Comparison of ENCODE assay signal across 7 cellular contexts in genomic region chr12:58920102-58920955, GRCh38. TPM values are rescaled to one million over a fixed set of nuclear protein-coding genes. Genes with fewer than 3 reads are reported as not detected.
DNase-seq lines count a peak whose midpoint lies in the region; ATAC-seq, FAIRE-seq and TF ChIP-seq lines count a peak whose summit lies in the region.

Gene LRIG3, minus strand, starts transcription at chr12:58920504. Its CDS starts 269 bp downstream, at chr12:58920235.

- TF ChIP-seq EP300 in SK-N-SH (IDR thresholded peaks at IDR 0.05; ENCODE audit: borderline replicate concordance in 1 of 2, low read depth in 1 of 2, low read length in 1 of 2): no peak

- H2AFZ ChIP-seq in GM23248: peak within 1 kb of the TSS; percentile 90
- H2AFZ ChIP-seq in IMR-90 (replicated peaks; ENCODE audit: low read length, poor library complexity): peak within 1 kb of the TSS; percentile 94
- H2AFZ ChIP-seq in SK-N-SH (ENCODE audit: low read depth): peak within 1 kb of the TSS; percentile 87

- TF ChIP-seq POLR2A in GM12891 (IDR thresholded peaks at IDR 0.05; ENCODE audit: low read depth, low read length) (no peak), IMR-90 (IDR thresholded peaks at IDR 0.05; ENCODE audit: low read depth, low read length) (no peak)

- peak; percentile 66 for DNase-seq in GM12891 (ENCODE audit: insufficient read length, low spot score)
- DNase-seq in GM23248: peak; percentile 97
- peak; percentile 89 for DNase-seq in IMR-90
- DNase-seq in SK-N-SH: peak; percentile 65
- peak; percentile 11 to 18 for DNase-seq in stimulated activated naive CD8-positive, alpha-beta T cell treated with anti-CD3 and anti-CD28 coated beads, Interleukin-15, amount 100 ng/mL, for 72 hours

- peak; percentile 91 for FAIRE-seq in GM12891 (lab: Jason Lieb, UNC)

- peak within 1 kb of the TSS; percentile 89 for H3K14ac ChIP-seq in IMR-90 (replicated peaks; ENCODE audit: low read depth, low read length)

- H3K56ac ChIP-seq in IMR-90 (ENCODE audit: extremely low read depth, insufficient read depth, low read length): peak within 1 kb of the TSS; percentile 88

- WGBS in GM23248 (ENCODE audit: low coverage in 1 of 2, low lambda C conversion rate in 2 of 2, missing lambda C conversion rate in 2 of 2), 2 experiments: 1 to 2% methylated on average over 70 to 72 of the region's 80 CpGs
- 0% methylated on average over 39 of the region's 80 CpGs; no CpG with 5 or more reads in 1 of the 2 experiments for WGBS in IMR-90 (ENCODE audit: extremely low coverage in 2 of 2, insufficient read length in 1 of 2), 2 experiments
- 3% methylated on average over 36 of the region's 80 CpGs for WGBS in SK-N-SH (ENCODE audit: low lambda C conversion rate)
- 1% methylated on average over 80 of the region's 80 CpGs for WGBS in ectodermal cell, 2 experiments
- under 1% methylated on average over 80 of the region's 80 CpGs for WGBS in liver

- H2AK9ac ChIP-seq in IMR-90 (replicated peaks; ENCODE audit: low read depth, low read length, poor library complexity): peak within 1 kb of the TSS; percentile 90

- H3K4me1 ChIP-seq in GM23248 (ENCODE audit: insufficient read depth) (peaks cover 26% of the 10 kb centered on the region), IMR-90 (ENCODE audit: control insufficient read depth, insufficient read depth, low read length) (no peaks in the 10 kb centered on the region; the same call in none of the 2 replicates), SK-N-SH (ENCODE audit: control insufficient read depth in 1 of 2, insufficient read depth in 2 of 2, low read depth in 1 of 2, low read length in 1 of 2) (peaks cover 0 to 7% of the 10 kb centered on the region in 2 experiments; a peak in 1 of 4 replicates), ectodermal cell (ENCODE audit: control insufficient read depth, insufficient read depth, low read length) (peaks cover 4% of the 10 kb centered on the region), liver (ENCODE audit: control insufficient read depth in 4 of 4, insufficient read depth in 4 of 4, low read length in 3 of 4) (peaks cover 2 to 29% (median 22%) of the 10 kb centered on the region in 4 donors)

- POLR2A ChIA-PET in IMR-90 (lab: Charles Lee; ENCODE audit: unreplicated experiment) (interaction anchor here (0.9 kb wide), 1 partner anchor 120 kb away, joined by 4 read pairs; no protein-coding TSS in a partner anchor), SK-N-SH (lab: Yijun Ruan, JAX) (no interaction called here)

- ATAC-seq in IMR-90 (ENCODE audit: low read depth): peak; percentile 82
- peak; percentile 80 for ATAC-seq in stimulated activated naive CD8-positive, alpha-beta T cell treated with anti-CD3 and anti-CD28 coated beads, Interleukin-15, amount 100 ng/mL, for 72 hours

- H3K9ac ChIP-seq in GM23248: peak within 1 kb of the TSS; percentile 84
- peak within 1 kb of the TSS; percentile 93 for H3K9ac ChIP-seq in IMR-90 (ENCODE audit: low read depth, low read length)
- H3K9ac ChIP-seq in SK-N-SH: no peak within 1 kb of the TSS
- peak within 1 kb of the TSS; percentile 79 to 92 for H3K9ac ChIP-seq in liver (ENCODE audit: low read depth in 1 of 2, low read length in 2 of 2)

- H3K9me2 ChIP-seq in GM23248 (ENCODE audit: insufficient read depth) (no peaks in the 10 kb centered on the region), SK-N-SH (no peaks in the 10 kb centered on the region)

- TF ChIP-seq RAD21 in IMR-90 (IDR thresholded peaks at IDR 0.05; ENCODE audit: low read length) (no peak), SK-N-SH (IDR thresholded peaks at IDR 0.05; ENCODE audit: low read length) (no peak), liver (IDR thresholded peaks at IDR 0.05) (peak in 1 of 2 donors; percentile 54)

- peak within 1 kb of the TSS; percentile 84 for H4K91ac ChIP-seq in IMR-90 (ENCODE audit: insufficient read depth, low read depth, low read length)

- H3K79me2 ChIP-seq in GM23248 (ENCODE audit: insufficient read depth) (peaks cover 46% of the 10 kb centered on the region), SK-N-SH (ENCODE audit: insufficient read depth) (no peaks in the 10 kb centered on the region)

- peak within 1 kb of the TSS; percentile 97 for H3K23ac ChIP-seq in IMR-90 (ENCODE audit: low read depth, low read length)

- 0 out of 2 replicates have a peak, but pooled peaks have one; percentile 1 for TF ChIP-seq CTCF in IMR-90 (conservative IDR thresholded peaks at IDR 0.05; ENCODE audit: low read depth, low read length)
- no peak for TF ChIP-seq CTCF in SK-N-SH (IDR thresholded peaks at IDR 0.05)
- peak; percentile 1 for TF ChIP-seq CTCF in liver (IDR thresholded peaks at IDR 0.05; ENCODE audit: low read depth, low read length, missing input control)

- H3K18ac ChIP-seq in IMR-90 (ENCODE audit: low read depth, low read length): peak within 1 kb of the TSS; percentile 76

- peaks cover 33% of the 10 kb centered on the region; the same call in 1 of the 2 replicates for H3F3A ChIP-seq in GM23248 (ENCODE audit: insufficient read depth)
- no peaks in the 10 kb centered on the region for H3F3A ChIP-seq in SK-N-SH (replicated peaks; ENCODE audit: insufficient read depth)

- peak within 1 kb of the TSS; percentile 2 to 77 for H4K8ac ChIP-seq in IMR-90 (ENCODE audit: low read depth in 2 of 2, low read length in 2 of 2)

- H3K27ac ChIP-seq in GM23248 (peak within 1 kb of the TSS; percentile 81), IMR-90 (ENCODE audit: insufficient read depth, low read length) (peak within 1 kb of the TSS; percentile 98), SK-N-SH (ENCODE audit: low read depth in 2 of 2, low read length in 1 of 2) (no peak within 1 kb of the TSS), ectodermal cell (ENCODE audit: insufficient read depth, low read depth, low read length, poor library complexity, severe bottlenecking) (peak within 1 kb of the TSS; percentile 80), liver (ENCODE audit: low read depth in 1 of 2, low read length in 2 of 2) (peak within 1 kb of the TSS; percentile 92 to 95)

- peak within 1 kb of the TSS; percentile 91 for H3K4ac ChIP-seq in IMR-90 (ENCODE audit: low read depth, low read length)

- H3K4me1 Mint-ChIP-seq in stimulated activated naive CD8-positive, alpha-beta T cell treated with anti-CD3 and anti-CD28 coated beads, Interleukin-15, amount 100 ng/mL, for 72 hours: peaks cover 11% of the 10 kb centered on the region

- H2BK15ac ChIP-seq in IMR-90 (ENCODE audit: low read depth, low read length): peak within 1 kb of the TSS; percentile 54; the same call in 1 of the 3 replicates

- peaks cover 6 to 7% of the 10 kb centered on the region in 2 donors for H3K9me3 Mint-ChIP-seq in stimulated activated naive CD8-positive, alpha-beta T cell treated with anti-CD3 and anti-CD28 coated beads, Interleukin-15, amount 100 ng/mL, for 72 hours

- H2BK5ac ChIP-seq in IMR-90 (ENCODE audit: low read depth, low read length, poor library complexity, severe bottlenecking): peak within 1 kb of the TSS; percentile 95

- no peaks in the 10 kb centered on the region for H3K27me3 ChIP-seq in GM23248 (replicated peaks; ENCODE audit: insufficient read depth)
- H3K27me3 ChIP-seq in IMR-90 (ENCODE audit: control insufficient read depth, insufficient read depth, low read length): no peaks in the 10 kb centered on the region
- peaks cover 34% of the 10 kb centered on the region for H3K27me3 ChIP-seq in SK-N-SH (ENCODE audit: insufficient read depth)
- H3K27me3 ChIP-seq in ectodermal cell (ENCODE audit: control insufficient read depth, insufficient read depth, low read length, poor library complexity, severe bottlenecking): no peaks in the 10 kb centered on the region
- H3K27me3 ChIP-seq in liver (ENCODE audit: control insufficient read depth in 4 of 4, insufficient read depth in 4 of 4, low read length in 3 of 4): no peaks in the 10 kb centered on the region

- H3K27ac Mint-ChIP-seq in stimulated activated naive CD8-positive, alpha-beta T cell treated with anti-CD3 and anti-CD28 coated beads, Interleukin-15, amount 100 ng/mL, for 72 hours: no peak within 1 kb of the TSS

- H3K4me3 ChIP-seq in GM23248 (peak within 1 kb of the TSS; percentile 95), IMR-90 (ENCODE audit: insufficient read depth, low read depth, low read length) (peak within 1 kb of the TSS; percentile 80), SK-N-SH (ENCODE audit: low read depth in 2 of 2, low read length in 1 of 2) (peak within 1 kb of the TSS; percentile 50 to 65), ectodermal cell (ENCODE audit: insufficient read depth, low read depth, low read length) (peak within 1 kb of the TSS; percentile 86), liver (ENCODE audit: low read depth in 1 of 3, low read length in 3 of 3) (peak within 1 kb of the TSS; percentile 74 to 92 (median 87))

- peak within 1 kb of the TSS; percentile 24 for H2AK5ac ChIP-seq in IMR-90 (ENCODE audit: low read depth, low read length)

- no peaks in the 10 kb centered on the region for H4K20me1 ChIP-seq in GM23248 (ENCODE audit: insufficient read depth)
- H4K20me1 ChIP-seq in IMR-90 (ENCODE audit: insufficient read depth, low read length): no peaks in the 10 kb centered on the region
- H4K20me1 ChIP-seq in SK-N-SH (ENCODE audit: insufficient read depth): no peaks in the 10 kb centered on the region

- H3K4me2 ChIP-seq in GM23248 (ENCODE audit: unreplicated experiment): peak within 1 kb of the TSS; percentile 94
- H3K4me2 ChIP-seq in IMR-90 (ENCODE audit: low read depth, low read length): peak within 1 kb of the TSS; percentile 97
- peak within 1 kb of the TSS; percentile 92 for H3K4me2 ChIP-seq in SK-N-SH

- H3K4me3 Mint-ChIP-seq in stimulated activated naive CD8-positive, alpha-beta T cell treated with anti-CD3 and anti-CD28 coated beads, Interleukin-15, amount 100 ng/mL, for 72 hours: peak within 1 kb of the TSS; percentile 69 to 82

- CTCF ChIA-PET in IMR-90 (lab: Yijun Ruan, JAX) (interaction anchor here (0.6 to 2.4 kb wide), 6 partner anchors 157 to 984 kb away, joined by 3 to 9 read pairs (median 4); no protein-coding TSS in a partner anchor), SK-N-SH (lab: Yijun Ruan, JAX) (no interaction called here)

- H4K5ac ChIP-seq in IMR-90 (ENCODE audit: low read depth, low read length): peak within 1 kb of the TSS; percentile 44

- H2BK20ac ChIP-seq in IMR-90 (ENCODE audit: low read depth, low read length): peak within 1 kb of the TSS; percentile 74

- no peaks in the 10 kb centered on the region for H3K36me3 ChIP-seq in GM23248 (ENCODE audit: low read depth)
- no peaks in the 10 kb centered on the region for H3K36me3 ChIP-seq in IMR-90 (ENCODE audit: control insufficient read depth, insufficient read depth, low read length)
- no peaks in the 10 kb centered on the region for H3K36me3 ChIP-seq in SK-N-SH (replicated peaks in 1 of 2; ENCODE audit: control insufficient read depth in 1 of 2, insufficient read depth in 2 of 2, low read length in 1 of 2)
- H3K36me3 ChIP-seq in ectodermal cell (ENCODE audit: control insufficient read depth, insufficient read depth, low read length): no peaks in the 10 kb centered on the region
- no peaks in the 10 kb centered on the region for H3K36me3 ChIP-seq in liver (ENCODE audit: control insufficient read depth in 4 of 4, insufficient read depth in 3 of 4, low read depth in 1 of 4, low read length in 3 of 4)

- peaks cover 56% of the 10 kb centered on the region for H3K27me3 Mint-ChIP-seq in stimulated activated naive CD8-positive, alpha-beta T cell treated with anti-CD3 and anti-CD28 coated beads, Interleukin-15, amount 100 ng/mL, for 72 hours

- no peaks in the 10 kb centered on the region for H3K9me1 ChIP-seq in IMR-90 (ENCODE audit: insufficient read depth, low read length)

- intact Hi-C loops in IMR-90 (cut with micrococcal nuclease): loop anchor here (1.0 to 2.0 kb wide), 2 partner anchors 121 to 230 kb away; no protein-coding TSS in a partner anchor

- H3K79me1 ChIP-seq in IMR-90 (ENCODE audit: low read depth in 1 of 2, low read length in 2 of 2): peaks cover 0 to 13% of the 10 kb centered on the region in 2 experiments; a peak in 1 of 4 replicates

- peak within 1 kb of the TSS; percentile 82 for H2BK120ac ChIP-seq in IMR-90 (ENCODE audit: low read depth, low read length)

- dilution Hi-C loops in IMR-90 (cut with HindIII; ENCODE audit: low sequenced_read_pairs, unreplicated experiment): no loop called here

- in situ Hi-C loops in GM23248 (cut with MboI): no loop called here
- in situ Hi-C loops in IMR-90 (cut with MboI; ENCODE audit: low sequenced_read_pairs): no loop called here

- H3K9me3 ChIP-seq in GM23248 (ENCODE audit: low read depth): no peaks in the 10 kb centered on the region
- H3K9me3 ChIP-seq in IMR-90 (ENCODE audit: control insufficient read depth, insufficient read depth, low read length): no peaks in the 10 kb centered on the region
- H3K9me3 ChIP-seq in SK-N-SH: no peaks in the 10 kb centered on the region
- no peaks in the 10 kb centered on the region for H3K9me3 ChIP-seq in ectodermal cell (ENCODE audit: control insufficient read depth, low read length)
- no peaks in the 10 kb centered on the region for H3K9me3 ChIP-seq in liver (ENCODE audit: control insufficient read depth in 4 of 4, low read length in 3 of 4)

- no TSS peak for BruUV-seq in IMR-90 (replicated peaks; lab: Mats Ljungman, UMichigan)

RNA-seq across cellular contexts. Expression of gene LRIG3, which starts in this region (rescaled TPM):
- polyA plus RNA-seq in GM12891 (2012; ENCODE audit: low read depth, missing spikeins): 2.3 TPM
- total RNA-seq in GM23248 (2014; rRNA removed; shearing (Covaris generic)): 24.7 and 29.3 TPM in 2 replicates
- polyA plus RNA-seq in GM23248 (2016; fragmentation: Nextera tagmentation; extraction: Ambion mirVana) (9.2 and 10.4 TPM in 2 replicates), IMR-90 (2012; rRNA removed) (23.6 and 26.4 TPM in 2 replicates), SK-N-SH (2012; rRNA removed) (0.03 and 0.08 TPM in 2 replicates), liver (1 to 10 TPM; 2.9 to 7.0 TPM)
- total RNA-seq in IMR-90 (2012; rRNA removed) (63.9 and 71.2 TPM in 2 replicates), liver (10 to 100 TPM; 14.5 to 17.0 TPM)
- 17.8 and 17.9 TPM in 2 replicates for polyA plus RNA-seq in IMR-90 (2012; cell fraction: cytosol; rRNA removed)
- 42.5 and 141 TPM in 2 replicates for polyA plus RNA-seq in IMR-90 (2012; cell fraction: nucleus; rRNA removed; ENCODE audit: low replicate concordance)
- polyA plus RNA-seq in SK-N-SH (2012; cell fraction: cytosol; rRNA removed): 0.03 and 0.13 TPM in 2 replicates
- 0.05 and 0.29 TPM in 2 replicates for polyA plus RNA-seq in SK-N-SH (2012; cell fraction: nucleus; rRNA removed)
- 33.9 TPM for polyA plus RNA-seq in ectodermal cell (2013, experiment 1 of 4)
- 31.2 TPM for polyA plus RNA-seq in ectodermal cell (2013, experiment 2 of 4)
- polyA plus RNA-seq in ectodermal cell (2013, experiment 3 of 4): 29.2 TPM
- polyA plus RNA-seq in ectodermal cell (2013, experiment 4 of 4): 35.5 TPM

Comparison
In these comparisons a context has a peak if more than half of its experiments do, and no peak if none do; other contexts are left out.
1. Peak in DNase-seq, H3K4me3 ChIP-seq and H3K4me2 ChIP-seq in SK-N-SH; RNA of the gene not detected or under 1 TPM.
2. DNase-seq: peak in every context shown above with its lines; median percentile 97 in GM23248; 89 in IMR-90; 66 in GM12891; 65 in SK-N-SH; 14 in stimulated activated naive CD8-positive, alpha-beta T cell treated with anti-CD3 and anti-CD28 coated beads, Interleukin-15, amount 100 ng/mL, for 72 hours.
3. H3K27ac ChIP-seq: peak in GM23248 (single experiment), IMR-90 (single experiment), ectodermal cell (single experiment) and liver (2 of 2); none in SK-N-SH (0 of 2).
4. Peak in every context shown above with its lines, with median percentiles within 50 percentile points of each other: H2AFZ ChIP-seq, H3K4me2 ChIP-seq and H3K4me3 ChIP-seq.